1 cellular context compared by ENCODE assay signal in the genomic region with DNA sequence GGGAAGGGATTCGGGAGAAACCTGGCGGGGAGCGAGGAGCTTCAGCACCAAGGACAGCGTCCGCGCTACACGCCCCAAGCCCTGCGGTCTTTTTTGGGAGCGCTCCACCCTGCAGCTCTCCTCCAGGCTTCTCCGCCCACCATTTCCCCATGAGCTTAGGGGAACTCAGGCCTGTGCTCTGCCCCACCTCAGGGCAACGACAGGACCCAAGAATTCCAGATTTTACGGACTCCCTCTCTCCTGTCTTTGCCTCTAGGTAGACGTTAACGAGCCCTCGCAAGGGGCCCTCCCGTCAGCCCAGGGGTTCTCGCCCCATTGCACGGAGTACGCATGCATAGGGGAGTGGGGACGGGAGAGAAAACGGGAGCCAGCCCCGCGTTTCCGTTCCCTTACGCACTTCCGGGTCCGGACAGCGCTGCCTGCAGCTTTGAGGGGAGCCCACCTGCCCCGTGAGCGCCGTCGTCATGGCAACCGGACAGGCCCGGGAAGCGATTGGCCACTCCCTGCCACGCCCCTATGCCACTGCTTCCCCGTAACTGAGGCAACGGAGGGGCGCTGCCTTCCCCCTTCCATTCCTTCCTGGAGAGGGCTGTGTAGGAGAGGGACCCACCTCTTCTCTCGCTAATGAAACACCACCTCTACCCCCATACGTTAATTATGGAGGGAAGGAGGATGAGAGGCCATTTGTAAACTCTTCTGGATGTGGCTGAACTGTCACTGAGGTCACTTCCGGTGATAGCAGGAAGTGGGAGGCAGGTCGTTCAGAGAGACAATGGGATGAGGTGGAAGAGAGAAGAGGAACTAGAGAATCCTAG.
TF ChIP-seq lines count a peak whose summit lies in the region.

No MANE protein-coding gene starts in this region.

TF ChIP-seq in Ishikawa, 13 proteins besides CTCF, POLR2A, EP300 and RAD21 (continued from another document):
- TF ChIP-seq, protein P1, sequence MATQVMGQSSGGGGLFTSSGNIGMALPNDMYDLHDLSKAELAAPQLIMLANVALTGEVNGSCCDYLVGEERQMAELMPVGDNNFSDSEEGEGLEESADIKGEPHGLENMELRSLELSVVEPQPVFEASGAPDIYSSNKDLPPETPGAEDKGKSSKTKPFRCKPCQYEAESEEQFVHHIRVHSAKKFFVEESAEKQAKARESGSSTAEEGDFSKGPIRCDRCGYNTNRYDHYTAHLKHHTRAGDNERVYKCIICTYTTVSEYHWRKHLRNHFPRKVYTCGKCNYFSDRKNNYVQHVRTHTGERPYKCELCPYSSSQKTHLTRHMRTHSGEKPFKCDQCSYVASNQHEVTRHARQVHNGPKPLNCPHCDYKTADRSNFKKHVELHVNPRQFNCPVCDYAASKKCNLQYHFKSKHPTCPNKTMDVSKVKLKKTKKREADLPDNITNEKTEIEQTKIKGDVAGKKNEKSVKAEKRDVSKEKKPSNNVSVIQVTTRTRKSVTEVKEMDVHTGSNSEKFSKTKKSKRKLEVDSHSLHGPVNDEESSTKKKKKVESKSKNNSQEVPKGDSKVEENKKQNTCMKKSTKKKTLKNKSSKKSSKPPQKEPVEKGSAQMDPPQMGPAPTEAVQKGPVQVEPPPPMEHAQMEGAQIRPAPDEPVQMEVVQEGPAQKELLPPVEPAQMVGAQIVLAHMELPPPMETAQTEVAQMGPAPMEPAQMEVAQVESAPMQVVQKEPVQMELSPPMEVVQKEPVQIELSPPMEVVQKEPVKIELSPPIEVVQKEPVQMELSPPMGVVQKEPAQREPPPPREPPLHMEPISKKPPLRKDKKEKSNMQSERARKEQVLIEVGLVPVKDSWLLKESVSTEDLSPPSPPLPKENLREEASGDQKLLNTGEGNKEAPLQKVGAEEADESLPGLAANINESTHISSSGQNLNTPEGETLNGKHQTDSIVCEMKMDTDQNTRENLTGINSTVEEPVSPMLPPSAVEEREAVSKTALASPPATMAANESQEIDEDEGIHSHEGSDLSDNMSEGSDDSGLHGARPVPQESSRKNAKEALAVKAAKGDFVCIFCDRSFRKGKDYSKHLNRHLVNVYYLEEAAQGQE (IDR thresholded peaks at IDR 0.05; ENCODE audit: low read depth) = peak; percentile 99
- TF ChIP-seq ZBTB7A (IDR thresholded peaks at IDR 0.05; ENCODE audit: low read depth) (peak; percentile 26; the same call in 1 of the 2 replicates), CREB1 (IDR thresholded peaks at IDR 0.05; ENCODE audit: low read depth) (no peak), EGR1 (IDR thresholded peaks at IDR 0.05) (peak; percentile 22; the same call in 1 of the 2 replicates), TCF12 (IDR thresholded peaks at IDR 0.05; ENCODE audit: low read depth) (0 out of 2 replicates have a peak, but pooled peaks have one; percentile 49), CEBPB (IDR thresholded peaks at IDR 0.05) (no peak), FOXM1 (IDR thresholded peaks at IDR 0.05; ENCODE audit: borderline replicate concordance, low read depth) (no peak), NFIC (IDR thresholded peaks at IDR 0.05) (0 out of 2 replicates have a peak, but pooled peaks have one; percentile 28), YY1 (IDR thresholded peaks at IDR 0.05; ENCODE audit: low read depth) (0 out of 2 replicates have a peak, but pooled peaks have one; percentile 58), TAF1 (IDR thresholded peaks at IDR 0.05; ENCODE audit: low read depth) (no peak)
- TF ChIP-seq, protein P2, sequence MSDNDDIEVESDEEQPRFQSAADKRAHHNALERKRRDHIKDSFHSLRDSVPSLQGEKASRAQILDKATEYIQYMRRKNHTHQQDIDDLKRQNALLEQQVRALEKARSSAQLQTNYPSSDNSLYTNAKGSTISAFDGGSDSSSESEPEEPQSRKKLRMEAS (IDR thresholded peaks at IDR 0.05) = peak; percentile 68
